ENCODE assay signal across 1 cellular context in the genomic region with DNA sequence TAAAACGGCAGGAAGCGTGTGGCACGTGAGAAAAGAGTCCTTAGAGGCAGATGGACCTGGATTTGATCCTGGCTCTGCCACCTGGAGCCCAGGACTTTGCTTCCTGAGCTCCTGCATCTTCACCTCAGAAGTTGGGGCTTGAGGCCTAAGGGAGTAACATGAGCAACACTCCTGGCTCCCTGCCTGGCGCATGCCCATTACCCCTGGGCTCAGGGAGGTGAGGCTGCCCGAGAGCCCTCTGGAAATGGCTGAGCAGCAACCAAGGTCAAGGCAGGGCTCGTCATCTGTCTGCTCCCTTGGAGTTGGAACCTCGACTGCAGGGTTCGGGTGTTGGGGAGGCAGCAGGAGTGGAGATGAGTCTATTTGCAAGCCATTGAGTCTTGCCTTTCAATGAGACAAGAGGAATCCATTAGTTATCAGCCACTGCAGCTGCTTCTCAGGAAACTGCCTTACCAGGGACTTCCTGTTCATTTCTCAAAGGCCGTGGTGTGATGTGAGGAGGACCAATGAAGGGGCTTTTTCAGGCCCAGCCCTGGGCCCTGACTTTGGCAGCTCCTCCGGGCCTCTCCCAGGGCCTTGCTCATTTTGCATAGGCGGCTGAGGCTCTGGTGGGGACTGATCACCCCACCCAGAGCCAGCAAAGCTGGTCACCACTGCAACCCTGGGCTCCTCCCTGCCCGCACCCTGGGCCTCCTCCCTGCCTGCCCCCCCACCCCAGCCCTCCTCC.
TF ChIP-seq lines count a peak whose summit lies in the region.

No MANE protein-coding gene starts in this region.

TF ChIP-seq in GM12878, 131 proteins besides CTCF, POLR2A, EP300 and RAD21:
- TF ChIP-seq TCF12 (IDR thresholded peaks at IDR 0.05; ENCODE audit: low read depth, low read length) (peak; percentile 61; the same call in 1 of the 2 replicates), E2F4 (IDR thresholded peaks at IDR 0.05; ENCODE audit: low read depth, low read length) (0 out of 2 replicates have a peak, but pooled peaks have one; percentile 12), POLR2AphosphoS2 (IDR thresholded peaks at IDR 0.05; ENCODE audit: low read depth, low read length) (0 out of 2 replicates have a peak, but pooled peaks have one; percentile 41), SP1 (IDR thresholded peaks at IDR 0.05; ENCODE audit: low read depth, low read length) (peak; percentile 47), SMAD5 (IDR thresholded peaks at IDR 0.05; ENCODE audit: low read depth) (peak; percentile 71), EED (IDR thresholded peaks at IDR 0.05; ENCODE audit: low read depth) (peak; percentile 8; the same call in 1 of the 2 replicates), MTA3 (IDR thresholded peaks at IDR 0.05; ENCODE audit: borderline replicate concordance, low read length) (peak; percentile 60; the same call in 1 of the 2 replicates), SPI1 (IDR thresholded peaks at IDR 0.05; ENCODE audit: borderline replicate concordance, insufficient read depth, low read depth, low read length) (peak; percentile 49; the same call in 1 of the 2 replicates), ZNF274 (IDR thresholded peaks at IDR 0.05; ENCODE audit: insufficient read depth, insufficient read length) (no peak), ZBTB33 (IDR thresholded peaks at IDR 0.05) (0 out of 2 replicates have a peak, but pooled peaks have one; percentile 5), ZBED1 (IDR thresholded peaks at IDR 0.05; ENCODE audit: borderline replicate concordance) (no peak), RELA (IDR thresholded peaks at IDR 0.05; ENCODE audit: borderline replicate concordance, partially characterized antibody) (peak; percentile 25), PAX5 (IDR thresholded peaks at IDR 0.05; ENCODE audit: borderline replicate concordance, low read depth, low read length) (0 out of 2 replicates have a peak, but pooled peaks have one; percentile 31), CBFB (IDR thresholded peaks at IDR 0.05; ENCODE audit: low read depth) (0 out of 2 replicates have a peak, but pooled peaks have one; percentile 35), TAF1 (IDR thresholded peaks at IDR 0.05; ENCODE audit: borderline replicate concordance, low read depth, low read length) (peak; percentile 84; the same call in 1 of the 2 replicates), HDGF (IDR thresholded peaks at IDR 0.05) (peak; percentile 73; the same call in 1 of the 2 replicates), ZSCAN29 (IDR thresholded peaks at IDR 0.05) (no peak), CBX5 (IDR thresholded peaks at IDR 0.05; ENCODE audit: low read depth) (no peak), YY1 (IDR thresholded peaks at IDR 0.05; ENCODE audit: low read depth, low read length) (peak; percentile 72), POLR2AphosphoS5 (IDR thresholded peaks at IDR 0.05; ENCODE audit: low read length) (peak; percentile 80), CBX3 (IDR thresholded peaks at IDR 0.05; ENCODE audit: borderline replicate concordance, low read depth) (no peak), SRF (IDR thresholded peaks at IDR 0.05; ENCODE audit: low read depth in 2 of 2, low read length in 2 of 2) (peak; percentile 86 to 96), ATF3 (IDR thresholded peaks at IDR 0.05; ENCODE audit: borderline replicate concordance, extremely low read depth, low read depth, low read length) (no peak), E4F1 (IDR thresholded peaks at IDR 0.05; ENCODE audit: borderline replicate concordance, partially characterized antibody) (peak; percentile 24), NFXL1 (IDR thresholded peaks at IDR 0.05; ENCODE audit: borderline replicate concordance) (peak; percentile 84), SREBF1 (IDR thresholded peaks at IDR 0.05; ENCODE audit: low read length) (peak; percentile 80; the same call in 1 of the 2 replicates), CREB1 (IDR thresholded peaks at IDR 0.05; ENCODE audit: low read depth) (peak; percentile 3; the same call in 1 of the 2 replicates), POU2F2 (IDR thresholded peaks at IDR 0.05; ENCODE audit: borderline replicate concordance, low read depth, low read length) (peak; percentile 64; the same call in 1 of the 3 replicates)
- TF ChIP-seq, protein P1, sequence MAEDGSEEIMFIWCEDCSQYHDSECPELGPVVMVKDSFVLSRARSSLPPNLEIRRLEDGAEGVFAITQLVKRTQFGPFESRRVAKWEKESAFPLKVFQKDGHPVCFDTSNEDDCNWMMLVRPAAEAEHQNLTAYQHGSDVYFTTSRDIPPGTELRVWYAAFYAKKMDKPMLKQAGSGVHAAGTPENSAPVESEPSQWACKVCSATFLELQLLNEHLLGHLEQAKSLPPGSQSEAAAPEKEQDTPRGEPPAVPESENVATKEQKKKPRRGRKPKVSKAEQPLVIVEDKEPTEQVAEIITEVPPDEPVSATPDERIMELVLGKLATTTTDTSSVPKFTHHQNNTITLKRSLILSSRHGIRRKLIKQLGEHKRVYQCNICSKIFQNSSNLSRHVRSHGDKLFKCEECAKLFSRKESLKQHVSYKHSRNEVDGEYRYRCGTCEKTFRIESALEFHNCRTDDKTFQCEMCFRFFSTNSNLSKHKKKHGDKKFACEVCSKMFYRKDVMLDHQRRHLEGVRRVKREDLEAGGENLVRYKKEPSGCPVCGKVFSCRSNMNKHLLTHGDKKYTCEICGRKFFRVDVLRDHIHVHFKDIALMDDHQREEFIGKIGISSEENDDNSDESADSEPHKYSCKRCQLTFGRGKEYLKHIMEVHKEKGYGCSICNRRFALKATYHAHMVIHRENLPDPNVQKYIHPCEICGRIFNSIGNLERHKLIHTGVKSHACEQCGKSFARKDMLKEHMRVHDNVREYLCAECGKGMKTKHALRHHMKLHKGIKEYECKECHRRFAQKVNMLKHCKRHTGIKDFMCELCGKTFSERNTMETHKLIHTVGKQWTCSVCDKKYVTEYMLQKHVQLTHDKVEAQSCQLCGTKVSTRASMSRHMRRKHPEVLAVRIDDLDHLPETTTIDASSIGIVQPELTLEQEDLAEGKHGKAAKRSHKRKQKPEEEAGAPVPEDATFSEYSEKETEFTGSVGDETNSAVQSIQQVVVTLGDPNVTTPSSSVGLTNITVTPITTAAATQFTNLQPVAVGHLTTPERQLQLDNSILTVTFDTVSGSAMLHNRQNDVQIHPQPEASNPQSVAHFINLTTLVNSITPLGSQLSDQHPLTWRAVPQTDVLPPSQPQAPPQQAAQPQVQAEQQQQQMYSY (CRISPR knock-in tag; IDR thresholded peaks at IDR 0.05), result no peak
- TF ChIP-seq, protein P2, sequence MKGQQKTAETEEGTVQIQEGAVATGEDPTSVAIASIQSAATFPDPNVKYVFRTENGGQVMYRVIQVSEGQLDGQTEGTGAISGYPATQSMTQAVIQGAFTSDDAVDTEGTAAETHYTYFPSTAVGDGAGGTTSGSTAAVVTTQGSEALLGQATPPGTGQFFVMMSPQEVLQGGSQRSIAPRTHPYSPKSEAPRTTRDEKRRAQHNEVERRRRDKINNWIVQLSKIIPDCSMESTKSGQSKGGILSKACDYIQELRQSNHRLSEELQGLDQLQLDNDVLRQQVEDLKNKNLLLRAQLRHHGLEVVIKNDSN (IDR thresholded peaks at IDR 0.05; ENCODE audit: borderline replicate concordance, extremely low read length, insufficient read depth, low read depth, low read length), result no peak
- TF ChIP-seq, protein P3, sequence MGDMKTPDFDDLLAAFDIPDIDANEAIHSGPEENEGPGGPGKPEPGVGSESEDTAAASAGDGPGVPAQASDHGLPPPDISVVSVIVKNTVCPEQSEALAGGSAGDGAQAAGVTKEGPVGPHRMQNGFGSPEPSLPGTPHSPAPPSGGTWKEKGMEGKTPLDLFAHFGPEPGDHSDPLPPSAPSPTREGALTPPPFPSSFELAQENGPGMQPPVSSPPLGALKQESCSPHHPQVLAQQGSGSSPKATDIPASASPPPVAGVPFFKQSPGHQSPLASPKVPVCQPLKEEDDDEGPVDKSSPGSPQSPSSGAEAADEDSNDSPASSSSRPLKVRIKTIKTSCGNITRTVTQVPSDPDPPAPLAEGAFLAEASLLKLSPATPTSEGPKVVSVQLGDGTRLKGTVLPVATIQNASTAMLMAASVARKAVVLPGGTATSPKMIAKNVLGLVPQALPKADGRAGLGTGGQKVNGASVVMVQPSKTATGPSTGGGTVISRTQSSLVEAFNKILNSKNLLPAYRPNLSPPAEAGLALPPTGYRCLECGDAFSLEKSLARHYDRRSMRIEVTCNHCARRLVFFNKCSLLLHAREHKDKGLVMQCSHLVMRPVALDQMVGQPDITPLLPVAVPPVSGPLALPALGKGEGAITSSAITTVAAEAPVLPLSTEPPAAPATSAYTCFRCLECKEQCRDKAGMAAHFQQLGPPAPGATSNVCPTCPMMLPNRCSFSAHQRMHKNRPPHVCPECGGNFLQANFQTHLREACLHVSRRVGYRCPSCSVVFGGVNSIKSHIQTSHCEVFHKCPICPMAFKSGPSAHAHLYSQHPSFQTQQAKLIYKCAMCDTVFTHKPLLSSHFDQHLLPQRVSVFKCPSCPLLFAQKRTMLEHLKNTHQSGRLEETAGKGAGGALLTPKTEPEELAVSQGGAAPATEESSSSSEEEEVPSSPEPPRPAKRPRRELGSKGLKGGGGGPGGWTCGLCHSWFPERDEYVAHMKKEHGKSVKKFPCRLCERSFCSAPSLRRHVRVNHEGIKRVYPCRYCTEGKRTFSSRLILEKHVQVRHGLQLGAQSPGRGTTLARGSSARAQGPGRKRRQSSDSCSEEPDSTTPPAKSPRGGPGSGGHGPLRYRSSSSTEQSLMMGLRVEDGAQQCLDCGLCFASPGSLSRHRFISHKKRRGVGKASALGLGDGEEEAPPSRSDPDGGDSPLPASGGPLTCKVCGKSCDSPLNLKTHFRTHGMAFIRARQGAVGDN (IDR thresholded peaks at IDR 0.05), result peak; percentile 88
- TF ChIP-seq, protein P4, sequence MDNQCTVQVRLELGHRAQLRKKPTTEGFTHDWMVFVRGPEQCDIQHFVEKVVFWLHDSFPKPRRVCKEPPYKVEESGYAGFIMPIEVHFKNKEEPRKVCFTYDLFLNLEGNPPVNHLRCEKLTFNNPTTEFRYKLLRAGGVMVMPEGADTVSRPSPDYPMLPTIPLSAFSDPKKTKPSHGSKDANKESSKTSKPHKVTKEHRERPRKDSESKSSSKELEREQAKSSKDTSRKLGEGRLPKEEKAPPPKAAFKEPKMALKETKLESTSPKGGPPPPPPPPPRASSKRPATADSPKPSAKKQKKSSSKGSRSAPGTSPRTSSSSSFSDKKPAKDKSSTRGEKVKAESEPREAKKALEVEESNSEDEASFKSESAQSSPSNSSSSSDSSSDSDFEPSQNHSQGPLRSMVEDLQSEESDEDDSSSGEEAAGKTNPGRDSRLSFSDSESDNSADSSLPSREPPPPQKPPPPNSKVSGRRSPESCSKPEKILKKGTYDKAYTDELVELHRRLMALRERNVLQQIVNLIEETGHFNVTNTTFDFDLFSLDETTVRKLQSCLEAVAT (IDR thresholded peaks at IDR 0.05), result peak; percentile 84; the same call in 1 of the 2 replicates
TF ChIP-seq in GM12878: peak in this region for 24.
